ENCODE assay signal across 33 cellular contexts in genomic region chr3:189569473-189569872, GRCh38.
"Had no signal": no experiment of that assay in that cellular context is flagged by ENCODE, and none has a peak within 500 bp of the region (broad histone marks: within the 10 kb centered on the region; RNA-seq: fewer than 3 reads in every experiment).

No MANE protein-coding gene starts in this region.

- H3K4me3 ChIP-seq: ascending aorta, esophagus squamous epithelium, gastroesophageal sphincter, heart right ventricle, hepatocyte had no signal

- H3K27ac Mint-ChIP-seq: activated CD8-positive, alpha-beta memory T cell treated with anti-CD3 and anti-CD28 coated beads, Interleukin-2, amount 10 ng/mL, durations not matched to agents 7 days and 5 days; activated CD8-positive, alpha-beta T cell treated with anti-CD3 and anti-CD28 coated beads, Interleukin-2, amount 10 ng/mL, durations not matched to agents 7 days and 5 days; activated naive CD4-positive, alpha-beta T cell treated with anti-CD3 and anti-CD28 coated beads, Interleukin-2, amount 10 ng/mL, durations not matched to agents 7 days and 5 days; activated naive CD4-positive, alpha-beta T cell treated with anti-CD3 and anti-CD28 coated beads, Interleukin-2, amount 50 U/mL, for 72 hours; activated naive CD8-positive, alpha-beta T cell treated with anti-CD3 and anti-CD28 coated beads, Interleukin-2, amount 10 ng/mL, durations not matched to agents 7 days and 5 days; activated T-helper 1 cell treated with anti-CD3 and anti-CD28 coated beads, Interleukin-12 subunit alpha, Interleukin-12 subunit beta, Interleukin-2, Interleukin-4 antibody, amounts not matched to agents 30 ng/mL and 10 ng/mL and 1 ng/mL, durations not matched to agents 14 hours and 24 hours and 36 hours; activated T-helper 2 cell treated with anti-CD3 and anti-CD28 coated beads, Interferon-gamma antibody, Interleukin-2, Interleukin-4, amounts not matched to agents 10 μg/mL and 5 μg/mL and 100 μg/mL, durations not matched to agents 14 hours and 24 hours and 36 hours; brain; WTC11 had no signal

- H3K4me1 Mint-ChIP-seq: brain, WTC11 had no signal

- H3K4me3 Mint-ChIP-seq: activated CD8-positive, alpha-beta memory T cell treated with anti-CD3 and anti-CD28 coated beads, Interleukin-2, amount 10 ng/mL, durations not matched to agents 7 days and 5 days; activated CD8-positive, alpha-beta T cell treated with anti-CD3 and anti-CD28 coated beads, Interleukin-2, amount 10 ng/mL, durations not matched to agents 7 days and 5 days; activated naive CD4-positive, alpha-beta T cell treated with anti-CD3 and anti-CD28 coated beads, Interleukin-2, amount 10 ng/mL, durations not matched to agents 7 days and 5 days; activated naive CD8-positive, alpha-beta T cell treated with anti-CD3 and anti-CD28 coated beads, Interleukin-2, amount 10 ng/mL, durations not matched to agents 7 days and 5 days; activated T-helper 1 cell treated with anti-CD3 and anti-CD28 coated beads, Interleukin-12 subunit alpha, Interleukin-12 subunit beta, Interleukin-2, Interleukin-4 antibody, amounts not matched to agents 30 ng/mL and 10 ng/mL and 1 ng/mL, durations not matched to agents 14 hours and 24 hours and 36 hours; brain; WTC11 had no signal

- H3K27me3 ChIP-seq: ascending aorta, esophagus squamous epithelium, gastroesophageal sphincter, heart right ventricle, hepatocyte had no signal

- H3K9me3 Mint-ChIP-seq: activated naive CD4-positive, alpha-beta T cell treated with anti-CD3 and anti-CD28 coated beads, Interleukin-2, amount 10 ng/mL, durations not matched to agents 7 days and 5 days; activated naive CD8-positive, alpha-beta T cell treated with anti-CD3 and anti-CD28 coated beads, Interleukin-2, amount 10 ng/mL, durations not matched to agents 7 days and 5 days; activated T-helper 1 cell treated with anti-CD3 and anti-CD28 coated beads, Interleukin-12 subunit alpha, Interleukin-12 subunit beta, Interleukin-2, Interleukin-4 antibody, amounts not matched to agents 30 ng/mL and 10 ng/mL and 1 ng/mL, durations not matched to agents 14 hours and 24 hours and 36 hours; activated T-helper 2 cell treated with anti-CD3 and anti-CD28 coated beads, Interferon-gamma antibody, Interleukin-2, Interleukin-4, amounts not matched to agents 10 μg/mL and 5 μg/mL and 100 μg/mL, durations not matched to agents 14 hours and 24 hours and 36 hours; brain; WTC11 had no signal

- H3K4me2 ChIP-seq: hepatocyte had no signal

- DNase-seq: activated CD4-positive, alpha-beta T cell treated with anti-CD3 and anti-CD28 coated beads for 1 hour; activated CD4-positive, alpha-beta T cell treated with anti-CD3 and anti-CD28 coated beads for 4 hours; activated CD4-positive, alpha-beta T cell treated with anti-CD3 and anti-CD28 coated beads, Interleukin-2, amount 50 U/mL, for 1 hour; activated CD4-positive, alpha-beta T cell treated with anti-CD3 and anti-CD28 coated beads, Interleukin-2, amount 50 U/mL, for 48 hours; activated CD8-positive, alpha-beta memory T cell treated with anti-CD3 and anti-CD28 coated beads, Interleukin-2, amount 10 ng/mL, durations not matched to agents 7 days and 5 days; activated CD8-positive, alpha-beta memory T cell treated with anti-CD3 and anti-CD28 coated beads, Interleukin-2, amount 50 U/mL, for 4 hours; activated CD8-positive, alpha-beta T cell treated with anti-CD3 and anti-CD28 coated beads, Interleukin-2, amount 10 ng/mL, durations not matched to agents 7 days and 5 days; activated effector memory CD4-positive, alpha-beta T cell treated with anti-CD3 and anti-CD28 coated beads, Interleukin-2, amount 50 U/mL, for 16 hours; activated naive CD4-positive, alpha-beta T cell treated with anti-CD3 and anti-CD28 coated beads, Interleukin-2, amount 10 ng/mL, durations not matched to agents 7 days and 5 days; activated naive CD8-positive, alpha-beta T cell treated with anti-CD3 and anti-CD28 coated beads, Interleukin-2, amount 10 ng/mL, durations not matched to agents 7 days and 5 days; activated T-cell treated with anti-CD3 and anti-CD28 coated beads, Interleukin-2, amount 50 U/mL, for 1 hour; activated T-cell treated with anti-CD3 and anti-CD28 coated beads, Interleukin-2, amount 50 U/mL, for 48 hours; caudate nucleus; cortex of kidney; effector CD8-positive, alpha-beta T cell; esophagus squamous epithelium; foreskin melanocyte; heart right ventricle; T-helper 2 cell had no signal

- H3K36me3 ChIP-seq: ascending aorta, esophagus squamous epithelium, gastroesophageal sphincter, heart right ventricle had no signal

- FAIRE-seq: colon, endometrium, endothelial cell of umbilical vein, TTC549 had no signal

- H3K4me1 ChIP-seq: ascending aorta, gastroesophageal sphincter, heart right ventricle had no signal

- H3K36me3 Mint-ChIP-seq: activated CD8-positive, alpha-beta memory T cell treated with anti-CD3 and anti-CD28 coated beads, Interleukin-2, amount 10 ng/mL, durations not matched to agents 7 days and 5 days; activated naive CD4-positive, alpha-beta T cell treated with anti-CD3 and anti-CD28 coated beads, Interleukin-2, amount 10 ng/mL, durations not matched to agents 7 days and 5 days; brain; WTC11 had no signal

- H3K79me2 ChIP-seq: hepatocyte had no signal

- H3K27me3 Mint-ChIP-seq: activated CD8-positive, alpha-beta memory T cell treated with anti-CD3 and anti-CD28 coated beads, Interleukin-2, amount 10 ng/mL, durations not matched to agents 7 days and 5 days; activated naive CD4-positive, alpha-beta T cell treated with anti-CD3 and anti-CD28 coated beads, Interleukin-2, amount 10 ng/mL, durations not matched to agents 7 days and 5 days; activated naive CD8-positive, alpha-beta T cell treated with anti-CD3 and anti-CD28 coated beads, Interleukin-2, amount 10 ng/mL, durations not matched to agents 7 days and 5 days had no signal

- ATAC-seq: activated CD8-positive, alpha-beta memory T cell treated with anti-CD3 and anti-CD28 coated beads, Interleukin-2, amount 10 ng/mL, durations not matched to agents 7 days and 5 days; activated CD8-positive, alpha-beta T cell treated with anti-CD3 and anti-CD28 coated beads, Interleukin-2, amount 10 ng/mL, durations not matched to agents 7 days and 5 days; activated naive CD4-positive, alpha-beta T cell treated with anti-CD3 and anti-CD28 coated beads, Interleukin-2, amount 50 U/mL, for 72 hours; gastroesophageal sphincter; heart right ventricle; WTC11 had no signal

- H2AFZ ChIP-seq: hepatocyte had no signal

- H3K27ac ChIP-seq: ascending aorta, epithelial cell of prostate, esophagus squamous epithelium, gastroesophageal sphincter, heart right ventricle, hepatocyte, VCaP had no signal

- H3K9me3 ChIP-seq: ascending aorta, esophagus squamous epithelium, gastroesophageal sphincter had no signal
